21 cellular contexts compared by ENCODE assay signal in the genomic region with DNA sequence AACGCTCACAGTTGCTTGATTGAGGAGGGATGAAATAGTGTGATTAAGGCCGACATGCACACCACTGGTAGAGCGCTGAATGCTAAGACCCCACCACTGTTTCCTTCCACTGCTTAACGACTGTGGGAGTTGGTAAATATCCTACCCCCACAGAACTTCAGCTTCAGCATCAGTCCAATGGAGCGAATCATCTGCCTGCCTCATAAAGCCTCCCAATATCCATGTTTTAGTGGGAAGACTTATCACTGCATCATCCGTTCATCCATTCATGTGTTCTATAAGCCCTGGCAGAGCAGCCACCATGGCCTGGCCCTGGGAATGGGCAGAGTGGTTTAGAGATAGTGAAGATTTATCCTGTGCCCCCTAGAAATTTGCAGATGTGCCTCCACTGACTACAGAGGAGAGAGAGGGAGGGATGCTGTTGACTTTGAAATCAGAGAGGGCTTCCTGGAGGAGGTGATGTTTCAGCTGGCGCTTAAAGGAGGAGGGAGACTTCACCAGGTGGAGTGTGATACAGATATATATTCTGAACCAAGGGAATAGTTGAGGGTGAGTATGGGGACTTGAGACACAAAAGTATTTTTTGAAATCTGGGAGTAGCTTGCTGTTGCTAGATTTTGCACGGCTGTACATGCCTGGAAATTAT.
DNase-seq lines count a peak whose midpoint lies in the region; ATAC-seq, FAIRE-seq and TF ChIP-seq lines count a peak whose summit lies in the region.
"Had no signal": no experiment of that assay in that cellular context is flagged by ENCODE, and none has a peak within 500 bp of the region (broad histone marks: within the 10 kb centered on the region; RNA-seq: fewer than 3 reads in every experiment).

No MANE protein-coding gene starts in this region.

- H2AFZ ChIP-seq in osteoblast (ENCODE audit: low read length): no peak overlapping the region
- H2AFZ ChIP-seq: PC-9 had no signal

- FAIRE-seq in A549 (lab: Jason Lieb, UNC): no peak
- FAIRE-seq: GM12891, H1 had no signal

- no peak overlapping the region for H3K4me3 ChIP-seq in A549
- H3K4me3 ChIP-seq in osteoblast (ENCODE audit: insufficient read depth, low read length): no peak overlapping the region
- H3K4me3 ChIP-seq: BLaER1, PC-9 had no signal

- CTCF ChIA-PET in A549 (lab: Yijun Ruan, JAX): interaction anchor here (1.6 kb wide), 1 partner anchor 11 kb away, joined by 4 read pairs; no protein-coding TSS in a partner anchor

- no peak for TF ChIP-seq EP300 in A549 (IDR thresholded peaks at IDR 0.05)

- H3K4me2 ChIP-seq in A549 (no peak overlapping the region), osteoblast (ENCODE audit: insufficient read depth, low read length) (no peak overlapping the region)
- H3K4me2 ChIP-seq: BLaER1, KMS-11, PC-9 had no signal

- no peak for TF ChIP-seq RAD21 in A549 (conservative IDR thresholded peaks at IDR 0.05 in 1 of 2, IDR thresholded peaks at IDR 0.05 in 1 of 2)

- DNase-seq in A549 (ENCODE audit: low read depth in 1 of 2, low spot score in 1 of 2) (no peak), GOT3 (lab: John Stamatoyannopoulos, UW) (peak; percentile 70), fibroblast of peridontal ligament (ENCODE audit: extremely low read depth) (peak; percentile 36), osteoblast (ENCODE audit: insufficient read length, low spot score, missing footprints) (peak; percentile 81), SHP77 treated with DMSO at 0.1 percent for 48 hours (lab: John Stamatoyannopoulos, UW) (no peak), NCI-H446 (lab: John Stamatoyannopoulos, UW) (no peak), left lobe of liver (ENCODE audit: low spot score) (no peak)
- DNase-seq: 8988T; CD4-positive, alpha-beta memory T cell; EL; NCI-H1417 treated with DMSO at 0.1 percent for 48 hours; NCI-H187 treated with DMSO at 0.1 percent for 48 hours; NCI-H2227 treated with DMSO at 0.1 percent for 48 hours; NCI-H524; PC-9 had no signal

- no peaks in the 10 kb centered on the region for H3K27me3 ChIP-seq in osteoblast (ENCODE audit: insufficient read depth, low read length)
- H3K27me3 ChIP-seq: BLaER1 had no signal

- WGBS in A549 (ENCODE audit: missing lambda C conversion rate): 69% methylated on average over 8 of the region's 8 CpGs

- TF ChIP-seq POLR2A in A549 (IDR thresholded peaks at IDR 0.05; ENCODE audit: low read length): no peak

- no peaks in the 10 kb centered on the region for H3K9me3 ChIP-seq in A549
- H3K9me3 ChIP-seq in osteoblast (ENCODE audit: low read depth, low read length): no peaks in the 10 kb centered on the region
- H3K9me3 ChIP-seq: BLaER1 had no signal

- no peaks in the 10 kb centered on the region for H4K20me1 ChIP-seq in osteoblast (ENCODE audit: insufficient read depth, low read length)
- H4K20me1 ChIP-seq: BLaER1 had no signal

- no peaks in the 10 kb centered on the region for H3K36me3 ChIP-seq in osteoblast (ENCODE audit: insufficient read depth, low read length)
- H3K36me3 ChIP-seq: BLaER1 had no signal

- H3K4me1 ChIP-seq in A549: no peaks in the 10 kb centered on the region
- H3K4me1 ChIP-seq in osteoblast (ENCODE audit: insufficient read depth, low read length): no peaks in the 10 kb centered on the region
- H3K4me1 ChIP-seq: BLaER1 had no signal

- H3K27ac ChIP-seq in A549 (no peak overlapping the region), osteoblast (ENCODE audit: low read depth, low read length) (no peak overlapping the region)
- H3K27ac ChIP-seq: BLaER1, KMS-11, PC-9, RWPE1 had no signal

- ATAC-seq in A549 (no peak), GM19467 (IDR thresholded peaks at IDR 0.05; ENCODE audit: unreplicated experiment) (no peak), left lobe of liver (no peak)

- TF ChIP-seq CTCF in A549 (IDR thresholded peaks at IDR 0.05) (no peak), osteoblast (IDR thresholded peaks at IDR 0.05; ENCODE audit: extremely low read depth, low read depth, low read length) (no peak)

- POLR2A ChIA-PET in A549 (lab: Yijun Ruan, JAX): no interaction called here

- H3K79me2 ChIP-seq in osteoblast (ENCODE audit: insufficient read depth, low read length): no peaks in the 10 kb centered on the region

TF ChIP-seq in A549, 52 proteins besides CTCF, POLR2A, EP300 and RAD21:
- TF ChIP-seq ZSCAN20 (CRISPR knock-in tag; IDR thresholded peaks at IDR 0.05) (no peak), ESRRA (IDR thresholded peaks at IDR 0.05; ENCODE audit: borderline replicate concordance, low read length) (no peak), SMC3 (IDR thresholded peaks at IDR 0.05) (no peak), HEYL (CRISPR knock-in tag; IDR thresholded peaks at IDR 0.05) (no peak), CBX2 (IDR thresholded peaks at IDR 0.05; ENCODE audit: borderline replicate concordance, low read depth) (no peak), JUNB (IDR thresholded peaks at IDR 0.05) (no peak), ZFP36 (IDR thresholded peaks at IDR 0.05; ENCODE audit: borderline replicate concordance, partially characterized antibody) (peak; percentile 48)
- TF ChIP-seq, protein P1, sequence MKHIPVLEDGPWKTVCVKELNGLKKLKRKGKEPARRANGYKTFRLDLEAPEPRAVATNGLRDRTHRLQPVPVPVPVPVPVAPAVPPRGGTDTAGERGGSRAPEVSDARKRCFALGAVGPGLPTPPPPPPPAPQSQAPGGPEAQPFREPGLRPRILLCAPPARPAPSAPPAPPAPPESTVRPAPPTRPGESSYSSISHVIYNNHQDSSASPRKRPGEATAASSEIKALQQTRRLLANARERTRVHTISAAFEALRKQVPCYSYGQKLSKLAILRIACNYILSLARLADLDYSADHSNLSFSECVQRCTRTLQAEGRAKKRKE (CRISPR knock-in tag; IDR thresholded peaks at IDR 0.05; ENCODE audit: low read depth): no peak

Comparison
In these comparisons a context has a peak if more than half of its experiments do, and no peak if none do; other contexts are left out.
1. DNase-seq: peak in GOT3 (single experiment), fibroblast of peridontal ligament (single experiment) and osteoblast (single experiment); none in A549 (0 of 2), SHP77 treated with DMSO at 0.1 percent for 48 hours (single experiment), NCI-H446 (0 of 2) and left lobe of liver (single experiment).